In genomic region chr7:34734786-34735185, GRCh38 we compare ENCODE assay signal across 2 cellular contexts.
TF ChIP-seq lines count a peak whose summit lies in the region.

No MANE protein-coding gene starts in this region.

TF ChIP-seq in Ishikawa, 13 proteins besides CTCF, POLR2A, EP300 and RAD21 (continued from another document):
- TF ChIP-seq YY1 (IDR thresholded peaks at IDR 0.05; ENCODE audit: low read depth), result no peak
- TF ChIP-seq FOXM1 (IDR thresholded peaks at IDR 0.05; ENCODE audit: borderline replicate concordance, low read depth), result no peak

TF ChIP-seq in GM12878, 131 proteins besides CTCF, POLR2A, EP300 and RAD21 (continued from another document):
- no peak for TF ChIP-seq EGR1 (IDR thresholded peaks at IDR 0.05; ENCODE audit: borderline replicate concordance in 1 of 2, low read depth in 2 of 2, low read length in 2 of 2)
- no peak for TF ChIP-seq ZBTB40 (IDR thresholded peaks at IDR 0.05; ENCODE audit: borderline replicate concordance)
